ENCODE assay signal across 9 cellular contexts in genomic region chr13:46961719-46962118, GRCh38.
DNase-seq lines count a peak whose midpoint lies in the region; ATAC-seq and TF ChIP-seq lines count a peak whose summit lies in the region.
"Had no signal": no experiment of that assay in that cellular context is flagged by ENCODE, and none has a peak within 500 bp of the region (broad histone marks: within the 10 kb centered on the region; RNA-seq: fewer than 3 reads in every experiment).

No MANE protein-coding gene starts in this region.

- H3K4me1 ChIP-seq in left ventricle myocardium inferior (no peaks in the 10 kb centered on the region), uterus (no peaks in the 10 kb centered on the region)
- H3K4me1 ChIP-seq: BLaER1 had no signal

- peaks cover 7% of the 10 kb centered on the region for H3K4me1 Mint-ChIP-seq in activated T-cell treated with anti-CD3 and anti-CD28 coated beads, Interleukin-2, amount 50 U/mL, for 72 hours (ENCODE audit: low read depth)
- H3K4me1 Mint-ChIP-seq in activated T-cell treated with anti-CD3 and anti-CD28 coated beads, Interleukin-2, amount 50 U/mL, for 24 hours (ENCODE audit: low read depth), result peaks cover 2% of the 10 kb centered on the region
- H3K4me1 Mint-ChIP-seq in type B pancreatic cell (ENCODE audit: unreplicated experiment), result no peaks in the 10 kb centered on the region

- H3K4me3 Mint-ChIP-seq in activated T-cell treated with anti-CD3 and anti-CD28 coated beads, Interleukin-2, amount 50 U/mL, for 72 hours, result no peak overlapping the region
- no peak overlapping the region for H3K4me3 Mint-ChIP-seq in activated T-cell treated with anti-CD3 and anti-CD28 coated beads, Interleukin-2, amount 50 U/mL, for 24 hours
- no peak overlapping the region for H3K4me3 Mint-ChIP-seq in type B pancreatic cell

- H3K9me3 Mint-ChIP-seq in activated T-cell treated with anti-CD3 and anti-CD28 coated beads, Interleukin-2, amount 50 U/mL, for 72 hours, result no peaks in the 10 kb centered on the region
- H3K9me3 Mint-ChIP-seq in activated T-cell treated with anti-CD3 and anti-CD28 coated beads, Interleukin-2, amount 50 U/mL, for 24 hours, result no peaks in the 10 kb centered on the region
- H3K9me3 Mint-ChIP-seq in type B pancreatic cell, result no peaks in the 10 kb centered on the region

- intact Hi-C loops in left ventricle myocardium inferior (cut with micrococcal nuclease), result no loop called here
- intact Hi-C loops in uterus (cut with DNase I; ENCODE audit: low total_unique reads), result no loop called here

- no peaks in the 10 kb centered on the region for H3K36me3 ChIP-seq in left ventricle myocardium inferior
- H3K36me3 ChIP-seq in uterus, result no peaks in the 10 kb centered on the region
- H3K36me3 ChIP-seq: BLaER1 had no signal

- TF ChIP-seq POLR2A in uterus (IDR thresholded peaks at IDR 0.05), result no peak

- H3K9me3 ChIP-seq in left ventricle myocardium inferior (replicated peaks) (no peaks in the 10 kb centered on the region), uterus (no peaks in the 10 kb centered on the region)
- H3K9me3 ChIP-seq: BLaER1 had no signal

- H3K27me3 Mint-ChIP-seq in activated T-cell treated with anti-CD3 and anti-CD28 coated beads, Interleukin-2, amount 50 U/mL, for 72 hours (ENCODE audit: low read depth), result no peaks in the 10 kb centered on the region
- peaks cover 14% of the 10 kb centered on the region for H3K27me3 Mint-ChIP-seq in activated T-cell treated with anti-CD3 and anti-CD28 coated beads, Interleukin-2, amount 50 U/mL, for 24 hours
- H3K27me3 Mint-ChIP-seq in type B pancreatic cell, result no peaks in the 10 kb centered on the region

- peak in 1 of 2 donors; percentile 8 for DNase-seq in activated T-cell treated with anti-CD3 and anti-CD28 coated beads, Interleukin-2, amount 50 U/mL, for 72 hours
- DNase-seq in activated T-cell treated with anti-CD3 and anti-CD28 coated beads, Interleukin-2, amount 50 U/mL, for 24 hours, result no peak
- DNase-seq in RKO (ENCODE audit: low spot score) (peak; percentile 74), medulla oblongata (ENCODE audit: extremely low spot score) (peak; percentile 7), left ventricle myocardium inferior (no peak), uterus (no peak), type B pancreatic cell (ENCODE audit: extremely low spot score, unreplicated experiment) (no peak)

- H3K27ac ChIP-seq in left ventricle myocardium inferior (replicated peaks), result no peak overlapping the region
- H3K27ac ChIP-seq in uterus, result no peak overlapping the region
- H3K27ac ChIP-seq: BLaER1 had no signal

- H3K27me3 ChIP-seq in left ventricle myocardium inferior (ENCODE audit: low read depth) (no peaks in the 10 kb centered on the region), uterus (no peaks in the 10 kb centered on the region)
- H3K27me3 ChIP-seq: BLaER1 had no signal

- H3K36me3 Mint-ChIP-seq in activated T-cell treated with anti-CD3 and anti-CD28 coated beads, Interleukin-2, amount 50 U/mL, for 72 hours (ENCODE audit: insufficient read depth in 2 of 2), result no peaks in the 10 kb centered on the region
- no peaks in the 10 kb centered on the region for H3K36me3 Mint-ChIP-seq in activated T-cell treated with anti-CD3 and anti-CD28 coated beads, Interleukin-2, amount 50 U/mL, for 24 hours (ENCODE audit: low read depth)
- H3K36me3 Mint-ChIP-seq in type B pancreatic cell, result no peaks in the 10 kb centered on the region

- TF ChIP-seq CTCF in left ventricle myocardium inferior (IDR thresholded peaks at IDR 0.05; ENCODE audit: borderline replicate concordance) (no peak), uterus (IDR thresholded peaks at IDR 0.05) (no peak), type B pancreatic cell (conservative IDR thresholded peaks at IDR 0.05) (no peak)

- no peak overlapping the region for H3K27ac Mint-ChIP-seq in activated T-cell treated with anti-CD3 and anti-CD28 coated beads, Interleukin-2, amount 50 U/mL, for 72 hours
- H3K27ac Mint-ChIP-seq in activated T-cell treated with anti-CD3 and anti-CD28 coated beads, Interleukin-2, amount 50 U/mL, for 24 hours, result no peak overlapping the region
- no peak overlapping the region for H3K27ac Mint-ChIP-seq in type B pancreatic cell

- peak; percentile 66 to 91 for ATAC-seq in activated T-cell treated with anti-CD3 and anti-CD28 coated beads, Interleukin-2, amount 50 U/mL, for 72 hours (replicated peaks in 1 of 2)
- peak; percentile 95 for ATAC-seq in HG02943 (IDR thresholded peaks at IDR 0.05; ENCODE audit: low read depth, unreplicated experiment)

- H3K4me3 ChIP-seq in left ventricle myocardium inferior, result no peak overlapping the region
- no peak overlapping the region for H3K4me3 ChIP-seq in uterus
- H3K4me3 ChIP-seq: BLaER1 had no signal

Comparison
In these comparisons a context has a peak if more than half of its experiments do, and no peak if none do; other contexts are left out.
1. DNase-seq: peak in RKO (single experiment) and medulla oblongata (single experiment); none in activated T-cell treated with anti-CD3 and anti-CD28 coated beads, Interleukin-2, amount 50 U/mL, for 24 hours (single experiment), left ventricle myocardium inferior (single experiment), uterus (0 of 2) and type B pancreatic cell (single experiment).